ENCODE assay signal across 25 cellular contexts in the genomic region with DNA sequence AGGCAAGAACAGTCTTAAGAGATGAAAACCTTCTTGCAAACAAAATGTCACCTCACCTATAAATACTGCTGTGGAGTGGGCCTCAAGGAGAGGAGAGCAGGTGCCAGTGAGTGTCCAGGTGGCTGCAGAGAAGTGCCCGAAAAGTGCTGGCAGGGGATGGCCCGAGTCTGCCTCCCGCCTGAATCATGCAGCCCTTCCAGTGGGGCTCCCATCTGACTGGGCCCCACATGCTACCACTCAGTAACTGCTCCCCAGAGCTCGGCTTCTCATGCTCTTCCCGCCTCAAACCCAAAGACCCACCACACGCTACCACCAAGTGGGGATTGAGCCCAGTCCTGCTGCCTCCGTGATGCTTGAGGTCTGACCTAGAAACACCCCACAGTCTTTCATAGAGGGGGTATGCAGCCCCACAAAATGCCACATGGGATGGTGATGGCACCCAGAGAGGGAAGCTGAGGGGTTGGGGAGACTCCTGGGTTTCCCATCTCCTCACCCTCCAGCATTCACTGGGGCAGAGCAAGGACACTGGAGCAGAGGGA. TPM values are rescaled to one million over a fixed set of nuclear protein-coding genes. Genes with fewer than 3 reads are reported as not detected.
A peak's percentile ranks its signal among the peaks of the same experiment; 100 is the strongest.
DNase-seq lines count a peak whose midpoint lies in the region; ATAC-seq and TF ChIP-seq lines count a peak whose summit lies in the region.
"Had no signal": no experiment of that assay in that cellular context is flagged by ENCODE, and none has a peak within 500 bp of the region (broad histone marks: within the 10 kb centered on the region; RNA-seq: fewer than 3 reads in every experiment).

No MANE protein-coding gene starts in this region.

- no peak overlapping the region for H2BK120ac ChIP-seq in H9 (ENCODE audit: low read depth, low read length, poor library complexity, severe bottlenecking)

- no peaks in the 10 kb centered on the region for H3K9me3 ChIP-seq in H9 (ENCODE audit: control insufficient read depth, low read depth, low read length)
- no peaks in the 10 kb centered on the region for H3K9me3 ChIP-seq in prostate gland
- H3K9me3 ChIP-seq: breast epithelium, neutrophil, tibial artery had no signal

- H3K27ac ChIP-seq in H9 (ENCODE audit: insufficient read length, low read depth, low read length) = no peak overlapping the region
- no peak overlapping the region for H3K27ac ChIP-seq in prostate gland
- H3K27ac ChIP-seq: breast epithelium, epithelial cell of prostate, neutrophil, tibial artery had no signal

- no peak overlapping the region for H4K8ac ChIP-seq in H9 (replicated peaks; ENCODE audit: insufficient read length, low read depth, low read length)

- H3K4me2 ChIP-seq in H9 (ENCODE audit: insufficient read depth, insufficient read length, low read length) = no peak overlapping the region

- no peak overlapping the region for H4K5ac ChIP-seq in H9 (ENCODE audit: insufficient read length, low read depth, low read length)

- H2AFZ ChIP-seq in H9 (ENCODE audit: low read length) = no peak overlapping the region

- no peak for TF ChIP-seq CTCF in H9 (conservative IDR thresholded peaks at IDR 0.05)
- TF ChIP-seq CTCF in glutamatergic neuron (IDR thresholded peaks at IDR 0.05; ENCODE audit: partially characterized antibody, unreplicated experiment) = no peak
- TF ChIP-seq CTCF in prostate gland (IDR thresholded peaks at IDR 0.05) = no peak

- H3K36me3 Mint-ChIP-seq in H9 (ENCODE audit: insufficient read depth in 1 of 3, low read depth in 3 of 3) (peaks cover 7 to 31% (median 25%) of the 10 kb centered on the region in 3 experiments), glutamatergic neuron (ENCODE audit: unreplicated experiment) (peaks cover 3% of the 10 kb centered on the region)
- H3K36me3 Mint-ChIP-seq: CD4-positive, CD25-positive, alpha-beta regulatory T cell had no signal

- H3K4me3 ChIP-seq in prostate gland = no peak overlapping the region
- H3K4me3 ChIP-seq: tibial artery had no signal

- peaks cover 86% of the 10 kb centered on the region; the same call in 1 of the 2 replicates for H3K79me2 ChIP-seq in H9 (ENCODE audit: insufficient read depth, low read length)

- H3K23me2 ChIP-seq in H9 (ENCODE audit: insufficient read length, low read depth, low read length, poor library complexity, severe bottlenecking) = no peaks in the 10 kb centered on the region

- H3K14ac ChIP-seq in H9 (ENCODE audit: insufficient read depth, low read length) = no peak overlapping the region

- no peak for TF ChIP-seq POLR2A in prostate gland (IDR thresholded peaks at IDR 0.05)

- H3K18ac ChIP-seq in H9 (ENCODE audit: insufficient read length, low read depth, low read length) = no peak overlapping the region

- peaks cover 10% of the 10 kb centered on the region for H3K79me1 ChIP-seq in H9 (ENCODE audit: insufficient read depth, low read depth, low read length, poor library complexity, severe bottlenecking)

- ATAC-seq in HG02981 (IDR thresholded peaks at IDR 0.05; ENCODE audit: unreplicated experiment) = no peak
- ATAC-seq: activated naive CD8-positive, alpha-beta T cell treated with anti-CD3 and anti-CD28 coated beads, Interleukin-2, amount 50 U/mL, for 24 hours; activated T-cell treated with anti-CD3 and anti-CD28 coated beads, Interleukin-2, amount 50 U/mL, for 72 hours had no signal

- H3K4me3 Mint-ChIP-seq in H9 (no peak overlapping the region), glutamatergic neuron (ENCODE audit: unreplicated experiment) (peak overlapping the region; percentile 50)
- H3K4me3 Mint-ChIP-seq: activated naive CD8-positive, alpha-beta T cell treated with anti-CD3 and anti-CD28 coated beads, Interleukin-2, amount 50 U/mL, for 24 hours; activated T-cell treated with anti-CD3 and anti-CD28 coated beads, Interleukin-2, amount 50 U/mL, for 72 hours had no signal

- H3K9me3 Mint-ChIP-seq in H9 (no peaks in the 10 kb centered on the region), glutamatergic neuron (ENCODE audit: unreplicated experiment) (peaks cover 11% of the 10 kb centered on the region)
- H3K9me3 Mint-ChIP-seq: activated naive CD8-positive, alpha-beta T cell treated with anti-CD3 and anti-CD28 coated beads, Interleukin-2, amount 50 U/mL, for 24 hours; activated T-cell treated with anti-CD3 and anti-CD28 coated beads, Interleukin-2, amount 50 U/mL, for 72 hours; CD4-positive, CD25-positive, alpha-beta regulatory T cell had no signal

- H3K4me1 Mint-ChIP-seq in H9 (peaks cover 63 to 78% of the 10 kb centered on the region in 2 experiments), glutamatergic neuron (ENCODE audit: low read depth, unreplicated experiment) (peaks cover 59% of the 10 kb centered on the region)

- no peak overlapping the region for H3K56ac ChIP-seq in H9 (ENCODE audit: insufficient read length, low read depth, low read length)

- no peak overlapping the region for H3T11ph ChIP-seq in H9 (ENCODE audit: low read length)

- intact Hi-C loops in prostate gland (cut with DNase I) = no loop called here

- no peak overlapping the region for H3K4ac ChIP-seq in H9 (ENCODE audit: low read depth, low read length)

- H3K27me3 ChIP-seq in H9 (ENCODE audit: insufficient read depth, low read length) (no peaks in the 10 kb centered on the region), prostate gland (replicated peaks; ENCODE audit: insufficient read depth) (no peaks in the 10 kb centered on the region)
- H3K27me3 ChIP-seq: breast epithelium, tibial artery had no signal

- H2BK5ac ChIP-seq in H9 (ENCODE audit: insufficient read length, low read length) = no peak overlapping the region

- H3K23ac ChIP-seq in H9 (ENCODE audit: insufficient read length, low read depth, low read length) = no peak overlapping the region

- peaks cover 4% of the 10 kb centered on the region for H4K20me1 ChIP-seq in H9 (ENCODE audit: control insufficient read depth, insufficient read depth, insufficient read length)

- no peak overlapping the region for H2BK12ac ChIP-seq in H9 (ENCODE audit: insufficient read length, low read depth, low read length)

- H2AK5ac ChIP-seq in H9 (ENCODE audit: insufficient read length, low read length) = no peak overlapping the region

- peak overlapping the region in 2 of 3 experiments; percentile 62 to 68; a peak in 3 of 7 replicates for H3K27ac Mint-ChIP-seq in H9
- H3K27ac Mint-ChIP-seq in glutamatergic neuron (ENCODE audit: unreplicated experiment) = peak overlapping the region; percentile 48
- H3K27ac Mint-ChIP-seq: activated naive CD8-positive, alpha-beta T cell treated with anti-CD3 and anti-CD28 coated beads, Interleukin-2, amount 50 U/mL, for 24 hours; activated T-cell treated with anti-CD3 and anti-CD28 coated beads, Interleukin-2, amount 50 U/mL, for 72 hours; CD4-positive, CD25-positive, alpha-beta regulatory T cell had no signal

- H3K4me1 ChIP-seq in H9 (ENCODE audit: insufficient read depth, low read length) = no peaks in the 10 kb centered on the region; the same call in 1 of the 2 replicates
- peaks cover 14% of the 10 kb centered on the region for H3K4me1 ChIP-seq in prostate gland (replicated peaks)

- no peaks in the 10 kb centered on the region for H3K27me3 Mint-ChIP-seq in H9 (ENCODE audit: low read depth)
- H3K27me3 Mint-ChIP-seq in glutamatergic neuron (ENCODE audit: unreplicated experiment) = peaks cover 11% of the 10 kb centered on the region
- H3K27me3 Mint-ChIP-seq: activated naive CD8-positive, alpha-beta T cell treated with anti-CD3 and anti-CD28 coated beads, Interleukin-2, amount 50 U/mL, for 24 hours; CD4-positive, CD25-positive, alpha-beta regulatory T cell had no signal

- H3K36me3 ChIP-seq in prostate gland = no peaks in the 10 kb centered on the region
- H3K36me3 ChIP-seq: breast epithelium, neutrophil had no signal

- no peak overlapping the region for H4K91ac ChIP-seq in H9 (ENCODE audit: insufficient read length, low read depth, low read length)

- no CpG with 5 or more reads among the region's 7 CpGs for WGBS in H9 (ENCODE audit: extremely low coverage, insufficient read length, low lambda C conversion rate)
- 92% methylated on average over 7 of the region's 7 CpGs for WGBS in prostate gland

- in situ Hi-C loops in G401 (cut with HindIII; ENCODE audit: low sequenced_read_pairs) = no loop called here

- peak; percentile 54 for DNase-seq in activated effector memory CD4-positive, alpha-beta T cell treated with anti-CD3 and anti-CD28 coated beads, Interleukin-2, amount 50 U/mL, for 16 hours
- no peak for DNase-seq in activated effector memory CD4-positive, alpha-beta T cell treated with Interleukin-2 at 50 U/mL for 16 hours
- DNase-seq in H9 = no peak
- no peak for DNase-seq in glutamatergic neuron
- peak; percentile 3 for DNase-seq in prostate gland (ENCODE audit: low spot score)
- no peak for DNase-seq in NCI-H187 treated with DMSO at 0.1 percent for 48 hours (lab: John Stamatoyannopoulos, UW)
- DNase-seq in G401 (ENCODE audit: low spot score) = no peak
- DNase-seq: activated naive CD8-positive, alpha-beta T cell treated with anti-CD3 and anti-CD28 coated beads, Interleukin-2, amount 50 U/mL, for 24 hours; activated T-cell treated with anti-CD3 and anti-CD28 coated beads, Interleukin-2, amount 50 U/mL, for 72 hours; CD4-positive, CD25-positive, alpha-beta regulatory T cell; dermis blood vessel endothelial cell; DMS153; foreskin fibroblast; hippocampal formation; KG1; mesendoderm; MV-4-11; NCI-H2029; NCI-H524; SIG-M5 had no signal

- H3K9ac ChIP-seq in H9 (ENCODE audit: extremely low read depth, insufficient read length, low read length) = no peak overlapping the region

- H2BK15ac ChIP-seq in H9 (ENCODE audit: low read depth, low read length) = no peak overlapping the region

- H2BK20ac ChIP-seq in H9 (ENCODE audit: low read depth, low read length, poor library complexity, severe bottlenecking) = no peak overlapping the region

RNA-seq across cellular contexts. Expression of gene HS6ST1, which starts 7.4 kb away (rescaled TPM):
- total RNA-seq in H9 (2021) (58.9 and 60.2 TPM in 2 replicates), glutamatergic neuron (ENCODE audit: unreplicated experiment) (173 TPM), prostate gland (100 to 1,000 TPM in 1 of 2 donors, 10 to 100 TPM in 1; 69.0 to 233 TPM)
- 45.2 and 45.4 TPM in 2 replicates for total RNA-seq in G401 (2014; rRNA removed; shearing (Covaris generic))

Comparison
In these comparisons a context has a peak if more than half of its experiments do, and no peak if none do; other contexts are left out.
1. DNase-seq: peak in activated effector memory CD4-positive, alpha-beta T cell treated with anti-CD3 and anti-CD28 coated beads, Interleukin-2, amount 50 U/mL, for 16 hours (single experiment) and prostate gland (single experiment); none in activated effector memory CD4-positive, alpha-beta T cell treated with Interleukin-2 at 50 U/mL for 16 hours (single experiment), H9 (single experiment), glutamatergic neuron (single experiment), NCI-H187 treated with DMSO at 0.1 percent for 48 hours (single experiment) and G401 (single experiment).